26 cellular contexts compared by ENCODE assay signal in genomic region chr2:155547571-155547970, GRCh38.
"Had no signal": no experiment of that assay in that cellular context is flagged by ENCODE, and none has a peak within 500 bp of the region (broad histone marks: within the 10 kb centered on the region; RNA-seq: fewer than 3 reads in every experiment).

No MANE protein-coding gene starts in this region.

- DNase-seq: activated CD4-positive, alpha-beta T cell treated with anti-CD3 and anti-CD28 coated beads for 4 hours; activated CD4-positive, alpha-beta T cell treated with anti-CD3 and anti-CD28 coated beads, Interleukin-2, amount 50 U/mL, for 4 hours; activated gamma-delta T cell treated with Interleukin-2 at 50 U/mL for 16 hours; activated naive CD8-positive, alpha-beta T cell treated with anti-CD3 and anti-CD28 coated beads, Interleukin-2, amount 50 U/mL, for 24 hours; cerebellar nuclear complex; colonic mucosa; effector CD8-positive, alpha-beta T cell; lower lobe of right lung; ovary; stimulated activated CD4-positive, alpha-beta T cell treated with anti-CD3 and anti-CD28 coated beads, Interleukin-15, amount 100 ng/mL, for 24 hours; stimulated activated CD4-positive, alpha-beta T cell treated with anti-CD3 and anti-CD28 coated beads, Interleukin-2, amount 100 ng/mL, for 24 hours; stimulated activated naive B cell treated with anti-CD40 and anti-IgM and Interleukin-4, amounts not matched to agents 10 μg/mL and 1 μg/mL and 100 μg/mL, for 72 hours; stomach; T-helper 9 cell; tibial artery; upper lobe of right lung had no signal

- H3K9me3 Mint-ChIP-seq: activated naive CD4-positive, alpha-beta T cell treated with anti-CD3 and anti-CD28 coated beads, Interleukin-2, amount 50 U/mL, for 24 hours; activated naive CD8-positive, alpha-beta T cell treated with anti-CD3 and anti-CD28 coated beads, Interleukin-2, amount 50 U/mL, for 24 hours; activated T-helper 17 cell treated with anti-CD3 and anti-CD28 coated beads, Interleukin-2, amount 50 U/mL, for 72 hours; nephron; T-helper 1 cell treated with Interleukin-12 subunit alpha and Interleukin-12 subunit beta and Interleukin-4 antibody, amounts not matched to agents 30 μg/mL and 1 μg/mL, for 36 hours had no signal

- ATAC-seq: activated naive CD8-positive, alpha-beta T cell treated with anti-CD3 and anti-CD28 coated beads, Interleukin-2, amount 50 U/mL, for 24 hours; activated T-helper 17 cell treated with anti-CD3 and anti-CD28 coated beads, Interleukin-2, amount 50 U/mL, for 72 hours; left lobe of liver; lower lobe of right lung; stimulated activated naive B cell treated with anti-CD40 and anti-IgM and Interleukin-4, amounts not matched to agents 10 μg/mL and 1 μg/mL and 100 μg/mL, for 72 hours; upper lobe of right lung had no signal

- H3K27me3 ChIP-seq: colonic mucosa, neutrophil, ovary, stomach, tibial artery, upper lobe of right lung had no signal

- H3K4me3 Mint-ChIP-seq: activated naive CD4-positive, alpha-beta T cell treated with anti-CD3 and anti-CD28 coated beads, Interleukin-2, amount 50 U/mL, for 24 hours; activated naive CD8-positive, alpha-beta T cell treated with anti-CD3 and anti-CD28 coated beads, Interleukin-2, amount 50 U/mL, for 24 hours; activated T-helper 17 cell treated with anti-CD3 and anti-CD28 coated beads, Interleukin-2, amount 50 U/mL, for 72 hours; stimulated activated naive B cell treated with anti-CD40 and anti-IgM and Interleukin-4, amounts not matched to agents 10 μg/mL and 1 μg/mL and 100 μg/mL, for 72 hours; T-helper 1 cell treated with Interleukin-12 subunit alpha and Interleukin-12 subunit beta and Interleukin-4 antibody, amounts not matched to agents 30 μg/mL and 1 μg/mL, for 36 hours had no signal

- H3K36me3 Mint-ChIP-seq: activated naive CD4-positive, alpha-beta T cell treated with anti-CD3 and anti-CD28 coated beads, Interleukin-2, amount 50 U/mL, for 24 hours; stimulated activated naive B cell treated with anti-CD40 and anti-IgM and Interleukin-4, amounts not matched to agents 10 μg/mL and 1 μg/mL and 100 μg/mL, for 72 hours had no signal

- H3K27ac Mint-ChIP-seq: activated naive CD4-positive, alpha-beta T cell treated with anti-CD3 and anti-CD28 coated beads, Interleukin-2, amount 50 U/mL, for 24 hours; activated naive CD8-positive, alpha-beta T cell treated with anti-CD3 and anti-CD28 coated beads, Interleukin-2, amount 50 U/mL, for 24 hours; activated T-helper 17 cell treated with anti-CD3 and anti-CD28 coated beads, Interleukin-2, amount 50 U/mL, for 72 hours; nephron; progenitor cell of endocrine pancreas; stimulated activated naive B cell treated with anti-CD40 and anti-IgM and Interleukin-4, amounts not matched to agents 10 μg/mL and 1 μg/mL and 100 μg/mL, for 72 hours; T-helper 1 cell treated with Interleukin-12 subunit alpha and Interleukin-12 subunit beta and Interleukin-4 antibody, amounts not matched to agents 30 μg/mL and 1 μg/mL, for 36 hours had no signal

- H3K36me3 ChIP-seq: colonic mucosa, lower lobe of right lung, neutrophil, ovary, stomach, tibial artery, upper lobe of right lung had no signal

- H3K4me1 Mint-ChIP-seq: activated naive CD4-positive, alpha-beta T cell treated with anti-CD3 and anti-CD28 coated beads, Interleukin-2, amount 50 U/mL, for 24 hours; activated naive CD8-positive, alpha-beta T cell treated with anti-CD3 and anti-CD28 coated beads, Interleukin-2, amount 50 U/mL, for 24 hours; activated T-helper 17 cell treated with anti-CD3 and anti-CD28 coated beads, Interleukin-2, amount 50 U/mL, for 72 hours; stimulated activated naive B cell treated with anti-CD40 and anti-IgM and Interleukin-4, amounts not matched to agents 10 μg/mL and 1 μg/mL and 100 μg/mL, for 72 hours had no signal

- H3K9me3 ChIP-seq: colonic mucosa, lower lobe of right lung, neutrophil, ovary, stomach, tibial artery, upper lobe of right lung had no signal

- H3K27me3 Mint-ChIP-seq: activated naive CD4-positive, alpha-beta T cell treated with anti-CD3 and anti-CD28 coated beads, Interleukin-2, amount 50 U/mL, for 24 hours; activated naive CD8-positive, alpha-beta T cell treated with anti-CD3 and anti-CD28 coated beads, Interleukin-2, amount 50 U/mL, for 24 hours; activated T-helper 17 cell treated with anti-CD3 and anti-CD28 coated beads, Interleukin-2, amount 50 U/mL, for 72 hours; progenitor cell of endocrine pancreas; stimulated activated naive B cell treated with anti-CD40 and anti-IgM and Interleukin-4, amounts not matched to agents 10 μg/mL and 1 μg/mL and 100 μg/mL, for 72 hours had no signal

- FAIRE-seq: TTC549 had no signal

- H3K4me1 ChIP-seq: colonic mucosa, lower lobe of right lung, stomach, tibial artery, upper lobe of right lung had no signal

- H3K27ac ChIP-seq: colonic mucosa, epithelial cell of prostate, lower lobe of right lung, neutrophil, ovary, stomach, tibial artery, upper lobe of right lung, VCaP had no signal

- H3K4me3 ChIP-seq: colonic mucosa had no signal
